In the genomic region with DNA sequence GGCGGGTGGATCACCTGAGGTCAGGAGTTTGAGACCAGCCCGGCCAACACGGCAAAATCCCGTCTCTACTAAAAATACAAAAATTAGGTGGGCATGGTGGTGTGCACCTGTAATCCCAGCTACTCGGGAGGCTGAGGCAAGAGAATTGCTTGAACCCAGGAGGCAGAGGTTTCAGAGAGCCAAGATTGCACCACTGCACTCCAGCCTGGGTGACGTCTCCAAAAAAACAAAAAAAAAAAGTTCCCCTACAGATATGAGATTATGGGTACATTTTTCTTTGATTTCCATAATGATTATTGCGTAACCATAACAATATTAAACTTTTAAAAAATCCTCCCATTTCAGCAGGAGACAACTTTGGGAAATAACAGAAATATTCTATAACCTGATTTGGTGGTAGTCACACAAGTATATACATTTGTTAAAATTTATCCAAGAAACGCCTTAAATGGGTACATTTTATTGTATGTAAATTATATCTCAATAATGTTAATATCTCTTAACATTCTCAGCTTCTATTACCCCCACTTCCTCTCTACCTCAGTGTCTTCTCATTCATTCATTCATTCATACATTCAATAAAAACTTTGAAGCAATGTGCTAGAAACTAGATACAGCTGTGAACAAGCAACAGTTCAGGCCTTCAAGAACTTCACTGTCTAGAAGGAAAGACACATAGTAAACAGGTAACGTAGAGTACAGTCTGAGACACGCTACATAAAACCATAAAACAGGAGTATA, we compare ENCODE assay signal across 35 cellular contexts.
"Had no signal": no experiment of that assay in that cellular context is flagged by ENCODE, and none has a peak within 500 bp of the region (broad histone marks: within the 10 kb centered on the region; RNA-seq: fewer than 3 reads in every experiment).

No MANE protein-coding gene starts in this region.

- H3K27ac ChIP-seq: adrenal gland, body of pancreas, esophagus muscularis mucosa, foreskin keratinocyte, gastrocnemius medialis, heart right ventricle, WERI-Rb-1 had no signal

- H3K27me3 ChIP-seq: adrenal gland, body of pancreas, esophagus muscularis mucosa, foreskin keratinocyte, gastrocnemius medialis, heart right ventricle had no signal

- H3K27me3 Mint-ChIP-seq: activated B cell treated with CpG ODN at 0.5 μM for 24 hours; activated naive CD4-positive, alpha-beta T cell treated with anti-CD3 and anti-CD28 coated beads, Interleukin-2, amount 50 U/mL, for 24 hours; activated naive CD8-positive, alpha-beta T cell treated with anti-CD3 and anti-CD28 coated beads for 36 hours; activated naive CD8-positive, alpha-beta T cell treated with anti-CD3 and anti-CD28 coated beads, Interleukin-2, amount 50 U/mL, for 24 hours; activated T-cell treated with anti-CD3 and anti-CD28 coated beads, Interleukin-2, amount 50 U/mL, for 24 hours; effector memory CD8-positive, alpha-beta T cell; T-cell had no signal

- H3K9me3 ChIP-seq: adrenal gland, body of pancreas, esophagus muscularis mucosa, gastrocnemius medialis, heart right ventricle had no signal

- H3K36me3 ChIP-seq: gastrocnemius medialis had no signal

- DNase-seq: activated B cell treated with CpG ODN at 0.5 μM for 24 hours; activated CD4-positive, alpha-beta T cell treated with anti-CD3 and anti-CD28 coated beads for 48 hours; activated CD4-positive, alpha-beta T cell treated with anti-CD3 and anti-CD28 coated beads, Interleukin-2, amount 50 U/mL, for 1 hour; activated CD4-positive, alpha-beta T cell treated with anti-CD3 and anti-CD28 coated beads, Interleukin-2, amount 50 U/mL, for 48 hours; activated CD8-positive, alpha-beta memory T cell treated with anti-CD3 and anti-CD28 coated beads, Interleukin-2, amount 50 U/mL, for 48 hours; activated effector memory CD4-positive, alpha-beta T cell treated with anti-CD3 and anti-CD28 coated beads, Interleukin-2, amount 50 U/mL, for 16 hours; activated naive CD4-positive, alpha-beta T cell treated with anti-CD3 and anti-CD28 coated beads for 36 hours; activated naive CD8-positive, alpha-beta T cell treated with anti-CD3 and anti-CD28 coated beads for 36 hours; activated naive CD8-positive, alpha-beta T cell treated with anti-CD3 and anti-CD28 coated beads, Interleukin-2, amount 50 U/mL, for 24 hours; activated T-cell treated with anti-CD3 and anti-CD28 coated beads for 4 hours; activated T-cell treated with anti-CD3 and anti-CD28 coated beads, Interleukin-2, amount 50 U/mL, for 24 hours; adrenal gland; amygdala; aorta; body of pancreas; caudate nucleus; cortex of kidney; dermis blood vessel endothelial cell; effector CD4-positive, alpha-beta T cell; effector memory CD8-positive, alpha-beta T cell; erythroblast; foreskin keratinocyte; gastrocnemius medialis; heart right ventricle; T-cell; T1000; WERI-Rb-1 had no signal

- ATAC-seq: activated CD4-positive, CD25-positive, alpha-beta regulatory T cell treated with anti-CD3 and anti-CD28 coated beads, Interleukin-2, amount 50 U/mL, for 24 hours; body of pancreas; effector memory CD8-positive, alpha-beta T cell; foreskin keratinocyte; gastrocnemius medialis; heart right ventricle; T-cell had no signal

- H3K4me3 ChIP-seq: adrenal gland, body of pancreas, esophagus muscularis mucosa, gastrocnemius medialis, heart right ventricle had no signal

- FAIRE-seq: colon had no signal

- H3K4me3 Mint-ChIP-seq: activated B cell treated with CpG ODN at 0.5 μM for 24 hours; activated naive CD4-positive, alpha-beta T cell treated with anti-CD3 and anti-CD28 coated beads for 36 hours; activated naive CD4-positive, alpha-beta T cell treated with anti-CD3 and anti-CD28 coated beads, Interleukin-2, amount 50 U/mL, for 24 hours; activated naive CD8-positive, alpha-beta T cell treated with anti-CD3 and anti-CD28 coated beads for 36 hours; activated naive CD8-positive, alpha-beta T cell treated with anti-CD3 and anti-CD28 coated beads, Interleukin-2, amount 50 U/mL, for 24 hours; activated T-cell treated with anti-CD3 and anti-CD28 coated beads, Interleukin-2, amount 50 U/mL, for 24 hours; activated T-helper 1 cell treated with anti-CD3 and anti-CD28 coated beads, Interleukin-12 subunit alpha, Interleukin-12 subunit beta, Interleukin-2, Interleukin-4 antibody, amounts not matched to agents 30 ng/mL and 10 ng/mL and 1 ng/mL, durations not matched to agents 14 hours and 24 hours and 36 hours; T-helper 1 cell treated with Interleukin-12 subunit alpha and Interleukin-12 subunit beta and Interleukin-4 antibody, amounts not matched to agents 30 μg/mL and 1 μg/mL, for 36 hours; T-helper 2 cell treated with Interferon-gamma antibody and Interleukin-4, amounts not matched to agents 5 μg/mL and 100 μg/mL, for 36 hours had no signal

- H3K27ac Mint-ChIP-seq: activated B cell treated with CpG ODN at 0.5 μM for 24 hours; activated naive CD4-positive, alpha-beta T cell treated with anti-CD3 and anti-CD28 coated beads for 36 hours; activated naive CD4-positive, alpha-beta T cell treated with anti-CD3 and anti-CD28 coated beads, Interleukin-2, amount 50 U/mL, for 24 hours; activated naive CD8-positive, alpha-beta T cell treated with anti-CD3 and anti-CD28 coated beads for 36 hours; activated naive CD8-positive, alpha-beta T cell treated with anti-CD3 and anti-CD28 coated beads, Interleukin-2, amount 50 U/mL, for 24 hours; activated T-helper 1 cell treated with anti-CD3 and anti-CD28 coated beads, Interleukin-12 subunit alpha, Interleukin-12 subunit beta, Interleukin-2, Interleukin-4 antibody, amounts not matched to agents 30 ng/mL and 10 ng/mL and 1 ng/mL, durations not matched to agents 14 hours and 24 hours and 36 hours; T-cell; T-helper 1 cell treated with Interleukin-12 subunit alpha and Interleukin-12 subunit beta and Interleukin-4 antibody, amounts not matched to agents 30 μg/mL and 1 μg/mL, for 36 hours had no signal

- H3K9me3 Mint-ChIP-seq: activated B cell treated with CpG ODN at 0.5 μM for 24 hours; activated naive CD4-positive, alpha-beta T cell treated with anti-CD3 and anti-CD28 coated beads for 36 hours; activated naive CD4-positive, alpha-beta T cell treated with anti-CD3 and anti-CD28 coated beads, Interleukin-2, amount 50 U/mL, for 24 hours; activated naive CD8-positive, alpha-beta T cell treated with anti-CD3 and anti-CD28 coated beads for 36 hours; activated naive CD8-positive, alpha-beta T cell treated with anti-CD3 and anti-CD28 coated beads, Interleukin-2, amount 50 U/mL, for 24 hours; activated T-cell treated with anti-CD3 and anti-CD28 coated beads, Interleukin-2, amount 50 U/mL, for 24 hours; activated T-helper 1 cell treated with anti-CD3 and anti-CD28 coated beads, Interleukin-12 subunit alpha, Interleukin-12 subunit beta, Interleukin-2, Interleukin-4 antibody, amounts not matched to agents 30 ng/mL and 10 ng/mL and 1 ng/mL, durations not matched to agents 14 hours and 24 hours and 36 hours; activated T-helper 2 cell treated with anti-CD3 and anti-CD28 coated beads, Interferon-gamma antibody, Interleukin-2, Interleukin-4, amounts not matched to agents 10 μg/mL and 5 μg/mL and 100 μg/mL, durations not matched to agents 14 hours and 24 hours and 36 hours; effector memory CD8-positive, alpha-beta T cell; T-cell; T-helper 1 cell treated with Interleukin-12 subunit alpha and Interleukin-12 subunit beta and Interleukin-4 antibody, amounts not matched to agents 30 μg/mL and 1 μg/mL, for 36 hours; T-helper 2 cell treated with Interferon-gamma antibody and Interleukin-4, amounts not matched to agents 5 μg/mL and 100 μg/mL, for 36 hours had no signal
